Comparison of ENCODE assay signal across 2 cellular contexts in genomic region chr2:11498126-11498473, GRCh38.
TF ChIP-seq lines count a peak whose summit lies in the region.

No MANE protein-coding gene starts in this region.

TF ChIP-seq in HepG2, 621 proteins besides CTCF, POLR2A, EP300 and RAD21 (continues in another document):
- TF ChIP-seq, protein P1, sequence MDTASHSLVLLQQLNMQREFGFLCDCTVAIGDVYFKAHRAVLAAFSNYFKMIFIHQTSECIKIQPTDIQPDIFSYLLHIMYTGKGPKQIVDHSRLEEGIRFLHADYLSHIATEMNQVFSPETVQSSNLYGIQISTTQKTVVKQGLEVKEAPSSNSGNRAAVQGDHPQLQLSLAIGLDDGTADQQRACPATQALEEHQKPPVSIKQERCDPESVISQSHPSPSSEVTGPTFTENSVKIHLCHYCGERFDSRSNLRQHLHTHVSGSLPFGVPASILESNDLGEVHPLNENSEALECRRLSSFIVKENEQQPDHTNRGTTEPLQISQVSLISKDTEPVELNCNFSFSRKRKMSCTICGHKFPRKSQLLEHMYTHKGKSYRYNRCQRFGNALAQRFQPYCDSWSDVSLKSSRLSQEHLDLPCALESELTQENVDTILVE (CRISPR knock-in tag; IDR thresholded peaks at IDR 0.05): no peak
- TF ChIP-seq FOXM1 (CRISPR knock-in tag; IDR thresholded peaks at IDR 0.05): no peak
- no peak for TF ChIP-seq ZNF660 (CRISPR knock-in tag; IDR thresholded peaks at IDR 0.05; ENCODE audit: borderline replicate concordance, low read depth)
- TF ChIP-seq HDAC6 (IDR thresholded peaks at IDR 0.05; ENCODE audit: low read depth, low read length): 0 out of 2 replicates have a peak, but pooled peaks have one; percentile 81
- TF ChIP-seq HDAC1 (CRISPR knock-in tag; IDR thresholded peaks at IDR 0.05): 0 out of 2 replicates have a peak, but pooled peaks have one; percentile 24
- TF ChIP-seq TFDP2 (CRISPR knock-in tag; IDR thresholded peaks at IDR 0.05): no peak
- TF ChIP-seq NR2F6 (IDR thresholded peaks at IDR 0.05): peak; percentile 43
- no peak for TF ChIP-seq NR2F6 (CRISPR knock-in tag; IDR thresholded peaks at IDR 0.05)
- TF ChIP-seq, protein P2, sequence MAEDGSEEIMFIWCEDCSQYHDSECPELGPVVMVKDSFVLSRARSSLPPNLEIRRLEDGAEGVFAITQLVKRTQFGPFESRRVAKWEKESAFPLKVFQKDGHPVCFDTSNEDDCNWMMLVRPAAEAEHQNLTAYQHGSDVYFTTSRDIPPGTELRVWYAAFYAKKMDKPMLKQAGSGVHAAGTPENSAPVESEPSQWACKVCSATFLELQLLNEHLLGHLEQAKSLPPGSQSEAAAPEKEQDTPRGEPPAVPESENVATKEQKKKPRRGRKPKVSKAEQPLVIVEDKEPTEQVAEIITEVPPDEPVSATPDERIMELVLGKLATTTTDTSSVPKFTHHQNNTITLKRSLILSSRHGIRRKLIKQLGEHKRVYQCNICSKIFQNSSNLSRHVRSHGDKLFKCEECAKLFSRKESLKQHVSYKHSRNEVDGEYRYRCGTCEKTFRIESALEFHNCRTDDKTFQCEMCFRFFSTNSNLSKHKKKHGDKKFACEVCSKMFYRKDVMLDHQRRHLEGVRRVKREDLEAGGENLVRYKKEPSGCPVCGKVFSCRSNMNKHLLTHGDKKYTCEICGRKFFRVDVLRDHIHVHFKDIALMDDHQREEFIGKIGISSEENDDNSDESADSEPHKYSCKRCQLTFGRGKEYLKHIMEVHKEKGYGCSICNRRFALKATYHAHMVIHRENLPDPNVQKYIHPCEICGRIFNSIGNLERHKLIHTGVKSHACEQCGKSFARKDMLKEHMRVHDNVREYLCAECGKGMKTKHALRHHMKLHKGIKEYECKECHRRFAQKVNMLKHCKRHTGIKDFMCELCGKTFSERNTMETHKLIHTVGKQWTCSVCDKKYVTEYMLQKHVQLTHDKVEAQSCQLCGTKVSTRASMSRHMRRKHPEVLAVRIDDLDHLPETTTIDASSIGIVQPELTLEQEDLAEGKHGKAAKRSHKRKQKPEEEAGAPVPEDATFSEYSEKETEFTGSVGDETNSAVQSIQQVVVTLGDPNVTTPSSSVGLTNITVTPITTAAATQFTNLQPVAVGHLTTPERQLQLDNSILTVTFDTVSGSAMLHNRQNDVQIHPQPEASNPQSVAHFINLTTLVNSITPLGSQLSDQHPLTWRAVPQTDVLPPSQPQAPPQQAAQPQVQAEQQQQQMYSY (CRISPR knock-in tag; IDR thresholded peaks at IDR 0.05): no peak
- TF ChIP-seq, protein P3, sequence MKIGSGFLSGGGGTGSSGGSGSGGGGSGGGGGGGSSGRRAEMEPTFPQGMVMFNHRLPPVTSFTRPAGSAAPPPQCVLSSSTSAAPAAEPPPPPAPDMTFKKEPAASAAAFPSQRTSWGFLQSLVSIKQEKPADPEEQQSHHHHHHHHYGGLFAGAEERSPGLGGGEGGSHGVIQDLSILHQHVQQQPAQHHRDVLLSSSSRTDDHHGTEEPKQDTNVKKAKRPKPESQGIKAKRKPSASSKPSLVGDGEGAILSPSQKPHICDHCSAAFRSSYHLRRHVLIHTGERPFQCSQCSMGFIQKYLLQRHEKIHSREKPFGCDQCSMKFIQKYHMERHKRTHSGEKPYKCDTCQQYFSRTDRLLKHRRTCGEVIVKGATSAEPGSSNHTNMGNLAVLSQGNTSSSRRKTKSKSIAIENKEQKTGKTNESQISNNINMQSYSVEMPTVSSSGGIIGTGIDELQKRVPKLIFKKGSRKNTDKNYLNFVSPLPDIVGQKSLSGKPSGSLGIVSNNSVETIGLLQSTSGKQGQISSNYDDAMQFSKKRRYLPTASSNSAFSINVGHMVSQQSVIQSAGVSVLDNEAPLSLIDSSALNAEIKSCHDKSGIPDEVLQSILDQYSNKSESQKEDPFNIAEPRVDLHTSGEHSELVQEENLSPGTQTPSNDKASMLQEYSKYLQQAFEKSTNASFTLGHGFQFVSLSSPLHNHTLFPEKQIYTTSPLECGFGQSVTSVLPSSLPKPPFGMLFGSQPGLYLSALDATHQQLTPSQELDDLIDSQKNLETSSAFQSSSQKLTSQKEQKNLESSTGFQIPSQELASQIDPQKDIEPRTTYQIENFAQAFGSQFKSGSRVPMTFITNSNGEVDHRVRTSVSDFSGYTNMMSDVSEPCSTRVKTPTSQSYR (CRISPR knock-in tag; IDR thresholded peaks at IDR 0.05; ENCODE audit: borderline replicate concordance): no peak
- TF ChIP-seq GPN1 (CRISPR knock-in tag; IDR thresholded peaks at IDR 0.05; ENCODE audit: borderline replicate concordance): no peak
- TF ChIP-seq, protein P4, sequence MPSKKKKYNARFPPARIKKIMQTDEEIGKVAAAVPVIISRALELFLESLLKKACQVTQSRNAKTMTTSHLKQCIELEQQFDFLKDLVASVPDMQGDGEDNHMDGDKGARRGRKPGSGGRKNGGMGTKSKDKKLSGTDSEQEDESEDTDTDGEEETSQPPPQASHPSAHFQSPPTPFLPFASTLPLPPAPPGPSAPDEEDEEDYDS (CRISPR knock-in tag; IDR thresholded peaks at IDR 0.05): no peak

TF ChIP-seq in HEK293T, 16 proteins besides CTCF, POLR2A, EP300 and RAD21:
- TF ChIP-seq NFRKB (IDR thresholded peaks at IDR 0.05) (no peak), FOXK2 (IDR thresholded peaks at IDR 0.05) (no peak), FOXM1 (IDR thresholded peaks at IDR 0.05; ENCODE audit: borderline replicate concordance) (no peak), BHLHE40 (IDR thresholded peaks at IDR 0.05; ENCODE audit: borderline replicate concordance) (no peak), HDGF (IDR thresholded peaks at IDR 0.05; ENCODE audit: borderline replicate concordance) (no peak), SP1 (IDR thresholded peaks at IDR 0.05) (no peak), CTBP1 (IDR thresholded peaks at IDR 0.05; ENCODE audit: borderline replicate concordance) (no peak), TARDBP (IDR thresholded peaks at IDR 0.05) (no peak), FOXA1 (IDR thresholded peaks at IDR 0.05) (no peak)
- TF ChIP-seq, protein P5, sequence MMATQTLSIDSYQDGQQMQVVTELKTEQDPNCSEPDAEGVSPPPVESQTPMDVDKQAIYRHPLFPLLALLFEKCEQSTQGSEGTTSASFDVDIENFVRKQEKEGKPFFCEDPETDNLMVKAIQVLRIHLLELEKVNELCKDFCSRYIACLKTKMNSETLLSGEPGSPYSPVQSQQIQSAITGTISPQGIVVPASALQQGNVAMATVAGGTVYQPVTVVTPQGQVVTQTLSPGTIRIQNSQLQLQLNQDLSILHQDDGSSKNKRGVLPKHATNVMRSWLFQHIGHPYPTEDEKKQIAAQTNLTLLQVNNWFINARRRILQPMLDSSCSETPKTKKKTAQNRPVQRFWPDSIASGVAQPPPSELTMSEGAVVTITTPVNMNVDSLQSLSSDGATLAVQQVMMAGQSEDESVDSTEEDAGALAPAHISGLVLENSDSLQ (IDR thresholded peaks at IDR 0.05): no peak
